In the genomic region with DNA sequence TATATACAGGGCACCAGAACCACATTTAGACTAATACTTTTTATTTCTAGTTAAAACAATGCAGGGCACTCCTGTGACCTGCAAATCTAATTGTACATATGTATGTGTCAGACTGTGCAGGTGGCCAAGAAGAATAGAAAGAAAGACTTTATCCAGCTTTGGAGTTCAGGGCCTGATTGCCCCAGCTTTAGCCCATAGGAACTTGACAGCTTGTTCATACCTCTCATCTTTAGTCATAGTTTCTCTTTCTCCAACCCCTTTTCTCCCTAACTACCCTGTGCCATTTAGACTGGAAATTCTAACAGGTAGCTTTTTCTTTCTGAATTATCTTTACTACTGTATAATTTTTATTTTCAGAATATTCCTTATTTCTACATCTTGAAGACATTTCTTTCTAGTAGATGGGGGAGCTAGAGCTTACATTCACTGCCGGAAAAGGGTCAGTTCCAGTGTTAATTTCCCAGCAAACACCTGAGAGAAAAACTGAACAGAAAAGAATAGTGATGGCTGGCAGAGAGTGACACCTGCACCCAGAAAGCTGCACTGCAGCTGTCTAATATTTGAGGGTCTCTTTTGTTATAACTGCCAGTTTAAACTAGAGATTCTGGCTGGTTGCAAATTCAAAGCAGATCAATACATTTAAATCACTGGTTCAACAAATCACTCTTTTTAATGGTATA, we compare ENCODE assay signal across 11 cellular contexts. TPM values are rescaled to one million over a fixed set of nuclear protein-coding genes. Genes with fewer than 3 reads are reported as not detected.
DNase-seq lines count a peak whose midpoint lies in the region; ATAC-seq, FAIRE-seq and TF ChIP-seq lines count a peak whose summit lies in the region.
"Had no signal": no experiment of that assay in that cellular context is flagged by ENCODE, and none has a peak within 500 bp of the region (broad histone marks: within the 10 kb centered on the region; RNA-seq: fewer than 3 reads in every experiment).

No MANE protein-coding gene starts in this region.

- WGBS in HepG2 (ENCODE audit: low lambda C conversion rate) = 67% methylated on average over 1 of the region's 1 CpG
- 65 to 68% methylated on average over 1 of the region's 1 CpG for WGBS in tibial nerve, 2 donors
- WGBS in esophagus squamous epithelium, 2 donors = 63 to 67% methylated on average over 1 of the region's 1 CpG

- H3K36me3 ChIP-seq in HepG2 (replicated peaks in 1 of 2; ENCODE audit: control insufficient read depth in 1 of 2, insufficient read depth in 2 of 2, low read length in 2 of 2) (peaks cover 13 to 43% of the 10 kb centered on the region in 2 experiments), tibial nerve (peaks cover 0 to 3% (median 0%) of the 10 kb centered on the region in 3 donors), esophagus squamous epithelium (peaks cover 0 to 16% (median 0%) of the 10 kb centered on the region in 3 donors)

- DNase-seq in D721Med (ENCODE audit: insufficient read length, low spot score) = no peak
- DNase-seq in H54 (ENCODE audit: insufficient read length, low spot score) = no peak
- no peak for DNase-seq in activated naive CD8-positive, alpha-beta T cell treated with anti-CD3 and anti-CD28 coated beads for 36 hours
- no peak for DNase-seq in HepG2 (ENCODE audit: low spot score)
- no peak for DNase-seq in DMS79 (lab: John Stamatoyannopoulos, UW)
- DNase-seq in tibial nerve (ENCODE audit: low spot score in 2 of 2) = no peak
- DNase-seq in esophagus squamous epithelium (lab: John Stamatoyannopoulos, UW) = no peak
- DNase-seq: activated CD8-positive, alpha-beta memory T cell treated with anti-CD3 and anti-CD28 coated beads, Interleukin-2, amount 50 U/mL, for 4 hours; effector CD4-positive, alpha-beta T cell; NCI-H1694 treated with DMSO at 0.1 percent for 48 hours had no signal

- BruUV-seq in HepG2 (replicated peaks; lab: Mats Ljungman, UMichigan) = no TSS peak

- H3K9ac ChIP-seq in HepG2 (ENCODE audit: insufficient read depth, low read depth, low read length) = no peak overlapping the region

- no peak for TF ChIP-seq RAD21 in HepG2 (CRISPR knock-in tag; IDR thresholded peaks at IDR 0.05)

- H3K9me3 Mint-ChIP-seq in activated naive CD8-positive, alpha-beta T cell treated with anti-CD3 and anti-CD28 coated beads for 36 hours = no peaks in the 10 kb centered on the region

- H3K4me3 ChIP-seq in HepG2 (replicated peaks in 1 of 3; ENCODE audit: insufficient read depth in 1 of 3, low read depth in 2 of 3, low read length in 3 of 3) = no peak overlapping the region
- no peak overlapping the region for H3K4me3 ChIP-seq in tibial nerve
- no peak overlapping the region for H3K4me3 ChIP-seq in esophagus squamous epithelium

- peaks cover 80% of the 10 kb centered on the region for H3K4me1 ChIP-seq in HepG2 (ENCODE audit: insufficient read depth, low read length)
- H3K4me1 ChIP-seq in tibial nerve = peaks cover 0 to 88% (median 35%) of the 10 kb centered on the region in 4 donors
- peaks cover 19 to 96% (median 72%) of the 10 kb centered on the region in 3 donors for H3K4me1 ChIP-seq in esophagus squamous epithelium

- H3K79me2 ChIP-seq in HepG2 (ENCODE audit: insufficient read depth, low read length) = peaks cover 100% of the 10 kb centered on the region

- H3K27me3 ChIP-seq in HepG2 (ENCODE audit: control insufficient read depth in 1 of 2, insufficient read depth in 2 of 2, low read length in 2 of 2) (no peaks in the 10 kb centered on the region), tibial nerve (no peaks in the 10 kb centered on the region), esophagus squamous epithelium (no peaks in the 10 kb centered on the region)

- TF ChIP-seq POLR2A in H54 (IDR thresholded peaks at IDR 0.05; ENCODE audit: low read depth, low read length) (no peak), HepG2 (IDR thresholded peaks at IDR 0.05; ENCODE audit: insufficient read depth in 1 of 2, low read depth in 2 of 2, low read length in 2 of 2) (no peak), tibial nerve (IDR thresholded peaks at IDR 0.05) (no peak), esophagus squamous epithelium (IDR thresholded peaks at IDR 0.05) (no peak)

- TF ChIP-seq CTCF in D721Med (IDR thresholded peaks at IDR 0.05; ENCODE audit: insufficient read depth, missing control alignments) (peak; percentile 3), HepG2 (CRISPR knock-in tag; IDR thresholded peaks at IDR 0.05) (0 out of 2 replicates have a peak, but pooled peaks have one; percentile 11), tibial nerve (IDR thresholded peaks at IDR 0.05) (no peak), esophagus squamous epithelium (IDR thresholded peaks at IDR 0.05) (peak in 1 of 6 experiments; percentile 15)

- H3K9me3 ChIP-seq in HepG2 (ENCODE audit: low read length) (no peaks in the 10 kb centered on the region), tibial nerve (no peaks in the 10 kb centered on the region), esophagus squamous epithelium (no peaks in the 10 kb centered on the region)

- peaks cover 57% of the 10 kb centered on the region for H3K36me3 Mint-ChIP-seq in activated naive CD8-positive, alpha-beta T cell treated with anti-CD3 and anti-CD28 coated beads for 36 hours

- no peaks in the 10 kb centered on the region for H3K27me3 Mint-ChIP-seq in activated naive CD8-positive, alpha-beta T cell treated with anti-CD3 and anti-CD28 coated beads for 36 hours

- H3K4me1 Mint-ChIP-seq in activated naive CD8-positive, alpha-beta T cell treated with anti-CD3 and anti-CD28 coated beads for 36 hours = peaks cover 89% of the 10 kb centered on the region

- no peak overlapping the region for H3K4me3 Mint-ChIP-seq in activated naive CD8-positive, alpha-beta T cell treated with anti-CD3 and anti-CD28 coated beads for 36 hours

- H3K4me2 ChIP-seq in HepG2 (ENCODE audit: low read depth, low read length) = peak overlapping the region; percentile 11

- intact Hi-C loops in HepG2 (cut with micrococcal nuclease; ENCODE audit: unreplicated experiment) = no loop called here
- intact Hi-C loops in esophagus squamous epithelium (cut with DNase I) = no loop called here

- H2AFZ ChIP-seq in HepG2 (ENCODE audit: low read length) = no peak overlapping the region

- H3K27ac ChIP-seq in HepG2 (ENCODE audit: extremely low read length, insufficient read depth, low read length) = no peak overlapping the region
- H3K27ac ChIP-seq in tibial nerve = no peak overlapping the region
- no peak overlapping the region for H3K27ac ChIP-seq in esophagus squamous epithelium

- no peak for TF ChIP-seq EP300 in HepG2 (IDR thresholded peaks at IDR 0.05; ENCODE audit: low read depth in 2 of 2, low read length in 2 of 2)
- no peak for TF ChIP-seq EP300 in HepG2 (CRISPR knock-in tag; IDR thresholded peaks at IDR 0.05; ENCODE audit: borderline replicate concordance)
- no peak for TF ChIP-seq EP300 in tibial nerve (IDR thresholded peaks at IDR 0.05)

- POLR2A ChIA-PET in HepG2 (lab: Yijun Ruan, JAX) = interaction anchor here (3.0 kb wide), 1 partner anchor 8 kb away, joined by 21 read pairs; the partner anchor contains the start of gene YBX1

- H3K27ac Mint-ChIP-seq in activated naive CD8-positive, alpha-beta T cell treated with anti-CD3 and anti-CD28 coated beads for 36 hours = peak overlapping the region; percentile 25

- in situ Hi-C loops in HepG2 (cut with HindIII; ENCODE audit: extremely low pct_ligation_motif_present, low pct_unique_long_range_greater_than_20kb) = no loop called here

- CTCF ChIA-PET in HepG2 (lab: Yijun Ruan, JAX; ENCODE audit: low intra/inter-chr PET ratio, low total read pairs) = interaction anchor here (1.8 kb wide), 1 partner anchor 112 kb away, joined by 7 read pairs; no protein-coding TSS in a partner anchor

- no peak for FAIRE-seq in D721Med (lab: Jason Lieb, UNC)
- FAIRE-seq in H54 (lab: Jason Lieb, UNC) = peak; percentile 36
- FAIRE-seq in HepG2 (lab: Jason Lieb, UNC) = no peak

- H4K20me1 ChIP-seq in HepG2 (ENCODE audit: insufficient read depth, low read length) = peaks cover 96% of the 10 kb centered on the region

- ATAC-seq in HepG2 (peak; percentile 35), HG02852 (IDR thresholded peaks at IDR 0.05; ENCODE audit: unreplicated experiment) (no peak)

RNA-seq across cellular contexts. Expression of gene YBX1, which starts 8.4 kb away (rescaled TPM):
- 1,000 to 10,000 TPM; 1,441 to 1,525 TPM for total RNA-seq in activated naive CD8-positive, alpha-beta T cell treated with anti-CD3 and anti-CD28 coated beads for 36 hours
- 500 and 628 TPM in 2 replicates for total RNA-seq in HepG2 (2016; rRNA removed; fragmentation: Illumina TruSeq; extraction: Trizol)
- 2,635 and 2,855 TPM in 2 replicates for total RNA-seq in HepG2 (2016; cell fraction: cytosol; rRNA removed; fragmentation: Illumina TruSeq; extraction: Trizol; ENCODE audit: low read depth)
- total RNA-seq in HepG2 (2016; cell fraction: insoluble cytoplasmic fraction; rRNA removed; fragmentation: Illumina TruSeq; extraction: Trizol) = 446 and 624 TPM in 2 replicates
- total RNA-seq in HepG2 (2016; cell fraction: membrane; rRNA removed; fragmentation: Illumina TruSeq; extraction: Trizol) = 2,272 and 2,458 TPM in 2 replicates
- 173 and 199 TPM in 2 replicates for total RNA-seq in HepG2 (2016; cell fraction: nucleus; rRNA removed; fragmentation: Illumina TruSeq; extraction: Trizol)
- polyA plus RNA-seq in HepG2 (2011; rRNA removed) = 228 and 339 TPM in 2 replicates
- 382 and 398 TPM in 2 replicates for polyA plus RNA-seq in HepG2 (2011; cell fraction: cytosol; rRNA removed)
- 111 and 112 TPM in 2 replicates for polyA plus RNA-seq in HepG2 (2011; cell fraction: nucleus; rRNA removed)
- polyA plus RNA-seq in HepG2 (2012) = 423 and 572 TPM in 2 replicates
- polyA plus RNA-seq in HepG2 (2016; cell fraction: cytosol; fragmentation: Illumina TruSeq; extraction: Trizol; ENCODE audit: low read depth) = 6,320 and 6,728 TPM in 2 replicates
- 864 and 1,004 TPM in 2 replicates for polyA plus RNA-seq in HepG2 (2016; cell fraction: insoluble cytoplasmic fraction; fragmentation: Illumina TruSeq; extraction: Trizol; ENCODE audit: low read depth)
- 4,286 and 4,875 TPM in 2 replicates for polyA plus RNA-seq in HepG2 (2016; cell fraction: membrane; fragmentation: Illumina TruSeq; extraction: Trizol; ENCODE audit: low read depth)
- polyA plus RNA-seq in HepG2 (2016; cell fraction: nucleus; fragmentation: Illumina TruSeq; extraction: Trizol; ENCODE audit: insufficient read depth, low read depth) = 505 and 511 TPM in 2 replicates
- polyA minus RNA-seq in HepG2 (2011; rRNA and poly(A)+ RNA removed; ENCODE audit: low replicate concordance) = 85.6 and 223 TPM in 2 replicates
- 140 and 193 TPM in 2 replicates for polyA minus RNA-seq in HepG2 (2011; cell fraction: cytosol; rRNA and poly(A)+ RNA removed)
- 69.1 and 71.2 TPM in 2 replicates for polyA minus RNA-seq in HepG2 (2011; cell fraction: nucleus; rRNA and poly(A)+ RNA removed)
- 100 to 1,000 TPM; 377 to 579 (median 441) TPM for total RNA-seq in tibial nerve
- total RNA-seq in esophagus squamous epithelium = 100 to 1,000 TPM; 338 to 569 (median 531) TPM

RNA-seq across cellular contexts. Expression of gene PPIH, which starts 32.4 kb away (rescaled TPM):
- 100 to 1,000 TPM; 127 to 133 TPM for total RNA-seq in activated naive CD8-positive, alpha-beta T cell treated with anti-CD3 and anti-CD28 coated beads for 36 hours
- total RNA-seq in HepG2 (2016; rRNA removed; fragmentation: Illumina TruSeq; extraction: Trizol) (72.6 and 93.3 TPM in 2 replicates), tibial nerve (10 to 100 TPM; 22.4 to 33.6 (median 28.1) TPM), esophagus squamous epithelium (10 to 100 TPM; 29.2 to 56.2 (median 43.4) TPM)
- total RNA-seq in HepG2 (2016; cell fraction: cytosol; rRNA removed; fragmentation: Illumina TruSeq; extraction: Trizol; ENCODE audit: low read depth) = 20.2 and 21.3 TPM in 2 replicates
- 76.3 and 109 TPM in 2 replicates for total RNA-seq in HepG2 (2016; cell fraction: insoluble cytoplasmic fraction; rRNA removed; fragmentation: Illumina TruSeq; extraction: Trizol)
- total RNA-seq in HepG2 (2016; cell fraction: membrane; rRNA removed; fragmentation: Illumina TruSeq; extraction: Trizol) = 24.6 and 26.1 TPM in 2 replicates
- total RNA-seq in HepG2 (2016; cell fraction: nucleus; rRNA removed; fragmentation: Illumina TruSeq; extraction: Trizol) = 37.4 and 40.5 TPM in 2 replicates
- polyA plus RNA-seq in HepG2 (2011; rRNA removed) = 18.7 and 29.9 TPM in 2 replicates
- 22.9 and 28.2 TPM in 2 replicates for polyA plus RNA-seq in HepG2 (2011; cell fraction: cytosol; rRNA removed)
- 14.9 TPM in 2 replicates for polyA plus RNA-seq in HepG2 (2011; cell fraction: nucleus; rRNA removed)
- polyA plus RNA-seq in HepG2 (2012) = 11.7 and 27.7 TPM in 2 replicates
- polyA plus RNA-seq in HepG2 (2016; cell fraction: cytosol; fragmentation: Illumina TruSeq; extraction: Trizol; ENCODE audit: low read depth) = 19.5 and 21.5 TPM in 2 replicates
- 116 and 122 TPM in 2 replicates for polyA plus RNA-seq in HepG2 (2016; cell fraction: insoluble cytoplasmic fraction; fragmentation: Illumina TruSeq; extraction: Trizol; ENCODE audit: low read depth)
- polyA plus RNA-seq in HepG2 (2016; cell fraction: membrane; fragmentation: Illumina TruSeq; extraction: Trizol; ENCODE audit: low read depth) = 20.9 and 23.8 TPM in 2 replicates
- polyA plus RNA-seq in HepG2 (2016; cell fraction: nucleus; fragmentation: Illumina TruSeq; extraction: Trizol; ENCODE audit: insufficient read depth, low read depth) = 53.7 and 57.5 TPM in 2 replicates
- polyA minus RNA-seq in HepG2 (2011; rRNA and poly(A)+ RNA removed; ENCODE audit: low replicate concordance) = 10.2 and 39.1 TPM in 2 replicates
- polyA minus RNA-seq in HepG2 (2011; cell fraction: cytosol; rRNA and poly(A)+ RNA removed) = 5.0 and 11.2 TPM in 2 replicates
- polyA minus RNA-seq in HepG2 (2011; cell fraction: nucleus; rRNA and poly(A)+ RNA removed) = 20.1 and 20.9 TPM in 2 replicates

RNA-seq across cellular contexts. Expression of gene CLDN19, which starts 49.4 kb away (rescaled TPM):
- total RNA-seq in activated naive CD8-positive, alpha-beta T cell treated with anti-CD3 and anti-CD28 coated beads for 36 hours = not detected
- total RNA-seq in HepG2 (2016; rRNA removed; fragmentation: Illumina TruSeq; extraction: Trizol) (4.3 and 7.6 TPM in 2 replicates), tibial nerve (100 to 1,000 TPM; 136 to 259 (median 218) TPM), esophagus squamous epithelium (under 1 TPM in 1 of 4 donors, not detected in 3; 0.21 TPM)
- 1.0 and 1.9 TPM in 2 replicates for total RNA-seq in HepG2 (2016; cell fraction: cytosol; rRNA removed; fragmentation: Illumina TruSeq; extraction: Trizol; ENCODE audit: low read depth)
- total RNA-seq in HepG2 (2016; cell fraction: insoluble cytoplasmic fraction; rRNA removed; fragmentation: Illumina TruSeq; extraction: Trizol) = 3.7 and 6.4 TPM in 2 replicates
- total RNA-seq in HepG2 (2016; cell fraction: membrane; rRNA removed; fragmentation: Illumina TruSeq; extraction: Trizol) = 4.7 and 5.3 TPM in 2 replicates
- 5.6 and 6.8 TPM in 2 replicates for total RNA-seq in HepG2 (2016; cell fraction: nucleus; rRNA removed; fragmentation: Illumina TruSeq; extraction: Trizol)
- 5.0 and 5.3 TPM in 2 replicates for polyA plus RNA-seq in HepG2 (2011; rRNA removed)
- polyA plus RNA-seq in HepG2 (2011; cell fraction: cytosol; rRNA removed) = 3.6 and 5.9 TPM in 2 replicates
- polyA plus RNA-seq in HepG2 (2011; cell fraction: nucleus; rRNA removed) = 4.7 and 5.6 TPM in 2 replicates
- polyA plus RNA-seq in HepG2 (2012) = 2.5 and 3.7 TPM in 2 replicates
- polyA plus RNA-seq in HepG2 (2016; cell fraction: cytosol; fragmentation: Illumina TruSeq; extraction: Trizol; ENCODE audit: low read depth) = 2.8 and 3.0 TPM in 2 replicates
- polyA plus RNA-seq in HepG2 (2016; cell fraction: insoluble cytoplasmic fraction; fragmentation: Illumina TruSeq; extraction: Trizol; ENCODE audit: low read depth) = 3.9 and 4.5 TPM in 2 replicates
- polyA plus RNA-seq in HepG2 (2016; cell fraction: membrane; fragmentation: Illumina TruSeq; extraction: Trizol; ENCODE audit: low read depth) = 5.5 TPM in 2 replicates
- 8.6 and 9.4 TPM in 2 replicates for polyA plus RNA-seq in HepG2 (2016; cell fraction: nucleus; fragmentation: Illumina TruSeq; extraction: Trizol; ENCODE audit: insufficient read depth, low read depth)
- 10.8 TPM in 1 of 2 replicates, not detected in the other for polyA minus RNA-seq in HepG2 (2011; rRNA and poly(A)+ RNA removed; ENCODE audit: low replicate concordance)
- 2.8 and 2.9 TPM in 2 replicates for polyA minus RNA-seq in HepG2 (2011; cell fraction: cytosol; rRNA and poly(A)+ RNA removed)
- polyA minus RNA-seq in HepG2 (2011; cell fraction: nucleus; rRNA and poly(A)+ RNA removed) = 1.2 and 2.1 TPM in 2 replicates

Comparison
In these comparisons a context has a peak if more than half of its experiments do, and no peak if none do; other contexts are left out.
1. CTCF ChIP-seq: peak in D721Med (single experiment) and HepG2 (single experiment); none in tibial nerve (0 of 5).
2. RNA of gene CLDN19, which starts 49.4 kb away (total RNA-seq): 136 to 259 TPM in tibial nerve; 1.0 to 7.6 TPM in HepG2, not detected in activated naive CD8-positive, alpha-beta T cell treated with anti-CD3 and anti-CD28 coated beads for 36 hours and 0.21 TPM in esophagus squamous epithelium; every median in the first group is over 10 times any median in the second.